11 cellular contexts compared by ENCODE assay signal in genomic region chr5:135320718-135321484, GRCh38.
DNase-seq lines count a peak whose midpoint lies in the region; ATAC-seq and TF ChIP-seq lines count a peak whose summit lies in the region.
"Had no signal": no experiment of that assay in that cellular context is flagged by ENCODE, and none has a peak within 500 bp of the region (broad histone marks: within the 10 kb centered on the region; RNA-seq: fewer than 3 reads in every experiment).

No MANE protein-coding gene starts in this region.

- no peaks in the 10 kb centered on the region for H4K20me1 ChIP-seq in IMR-90 (ENCODE audit: insufficient read depth, low read length)

- no peaks in the 10 kb centered on the region for H3K4me1 ChIP-seq in IMR-90 (ENCODE audit: control insufficient read depth, insufficient read depth, low read length)
- H3K4me1 ChIP-seq in endodermal cell (ENCODE audit: control insufficient read depth, insufficient read depth, low read length): no peaks in the 10 kb centered on the region

- H3K27me3 Mint-ChIP-seq in activated CD8-positive, alpha-beta memory T cell treated with anti-CD3 and anti-CD28 coated beads, Interleukin-2, amount 10 ng/mL, durations not matched to agents 7 days and 5 days: no peaks in the 10 kb centered on the region
- H3K27me3 Mint-ChIP-seq in endodermal cell (ENCODE audit: insufficient read depth) (peaks cover 46% of the 10 kb centered on the region), neural crest cell (ENCODE audit: low read depth) (no peaks in the 10 kb centered on the region)

- H2BK5ac ChIP-seq in IMR-90 (ENCODE audit: low read depth, low read length, poor library complexity, severe bottlenecking): no peak overlapping the region

- no peak overlapping the region for H3K4me3 ChIP-seq in IMR-90 (ENCODE audit: insufficient read depth, low read depth, low read length)
- no peak overlapping the region for H3K4me3 ChIP-seq in endodermal cell (ENCODE audit: low read length)

- peak overlapping the region in 1 of 2 experiments; percentile 22; a peak in 1 of 4 replicates for H4K8ac ChIP-seq in IMR-90 (ENCODE audit: low read depth in 2 of 2, low read length in 2 of 2)

- H3K4me1 Mint-ChIP-seq in activated CD8-positive, alpha-beta memory T cell treated with anti-CD3 and anti-CD28 coated beads, Interleukin-2, amount 10 ng/mL, durations not matched to agents 7 days and 5 days: peaks cover 8% of the 10 kb centered on the region
- H3K4me1 Mint-ChIP-seq in endodermal cell (no peaks in the 10 kb centered on the region), neural crest cell (no peaks in the 10 kb centered on the region)

- no peak overlapping the region for H3K18ac ChIP-seq in IMR-90 (ENCODE audit: low read depth, low read length)

- H2BK15ac ChIP-seq in IMR-90 (ENCODE audit: low read depth, low read length): peak overlapping the region; percentile 76; the same call in 1 of the 3 replicates

- H2BK120ac ChIP-seq in IMR-90 (ENCODE audit: low read depth, low read length): peak overlapping the region; percentile 66

- no peak overlapping the region for H3K27ac Mint-ChIP-seq in activated CD8-positive, alpha-beta memory T cell treated with anti-CD3 and anti-CD28 coated beads, Interleukin-2, amount 10 ng/mL, durations not matched to agents 7 days and 5 days
- H3K27ac Mint-ChIP-seq in endodermal cell (no peak overlapping the region), neural crest cell (ENCODE audit: unreplicated experiment) (peak overlapping the region; percentile 70)

- H3K56ac ChIP-seq in IMR-90 (ENCODE audit: extremely low read depth, insufficient read depth, low read length): no peak overlapping the region

- no peak overlapping the region for H3K4me2 ChIP-seq in IMR-90 (ENCODE audit: low read depth, low read length)

- H3K9me3 ChIP-seq in IMR-90 (ENCODE audit: control insufficient read depth, insufficient read depth, low read length) (no peaks in the 10 kb centered on the region), endodermal cell (ENCODE audit: control insufficient read depth, low read length) (no peaks in the 10 kb centered on the region)

- H2BK20ac ChIP-seq in IMR-90 (ENCODE audit: low read depth, low read length): peak overlapping the region; percentile 81; the same call in 1 of the 2 replicates

- in situ Hi-C loops in IMR-90 (cut with MboI; ENCODE audit: low sequenced_read_pairs): no loop called here

- H3K9ac ChIP-seq in IMR-90 (ENCODE audit: low read depth, low read length) (no peak overlapping the region), endodermal cell (ENCODE audit: extremely low read depth, low read length, poor library complexity, severe bottlenecking) (no peak overlapping the region)

- POLR2A ChIA-PET in IMR-90 (lab: Charles Lee; ENCODE audit: unreplicated experiment): no interaction called here

- CTCF ChIA-PET in activated CD8-positive, alpha-beta memory T cell treated with anti-CD3 and anti-CD28 coated beads, Interleukin-2, amount 10 ng/mL, durations not matched to agents 7 days and 5 days (lab: Charles Lee): no interaction called here
- CTCF ChIA-PET in IMR-90 (lab: Yijun Ruan, JAX): interaction anchor here (0.6 to 1.1 kb wide), 2 partner anchors 51 to 88 kb away, joined by 3 read pairs; no protein-coding TSS in a partner anchor

- no peak for ATAC-seq in activated CD8-positive, alpha-beta memory T cell treated with anti-CD3 and anti-CD28 coated beads, Interleukin-2, amount 10 ng/mL, durations not matched to agents 7 days and 5 days
- ATAC-seq in IMR-90 (ENCODE audit: low read depth) (no peak), GM21723 (IDR thresholded peaks at IDR 0.05; ENCODE audit: unreplicated experiment) (no peak), HG03139 (IDR thresholded peaks at IDR 0.05; ENCODE audit: unreplicated experiment) (no peak)

- H2AFZ ChIP-seq in IMR-90 (replicated peaks; ENCODE audit: low read length, poor library complexity): no peak overlapping the region

- BruUV-seq in IMR-90 (replicated peaks; lab: Mats Ljungman, UMichigan): no TSS peak

- TF ChIP-seq POLR2A in IMR-90 (IDR thresholded peaks at IDR 0.05; ENCODE audit: low read depth, low read length): no peak

- peak overlapping the region; percentile 38; the same call in 1 of the 2 replicates for H4K91ac ChIP-seq in IMR-90 (ENCODE audit: insufficient read depth, low read depth, low read length)

- peak overlapping the region; percentile 68 for H3K14ac ChIP-seq in IMR-90 (replicated peaks; ENCODE audit: low read depth, low read length)

- peaks cover 7% of the 10 kb centered on the region; the same call in 1 of the 2 replicates for H3K9me1 ChIP-seq in IMR-90 (ENCODE audit: insufficient read depth, low read length)

- dilution Hi-C loops in IMR-90 (cut with HindIII; ENCODE audit: low sequenced_read_pairs, unreplicated experiment): no loop called here

- H3K36me3 ChIP-seq in IMR-90 (ENCODE audit: control insufficient read depth, insufficient read depth, low read length) (no peaks in the 10 kb centered on the region), endodermal cell (ENCODE audit: control insufficient read depth, insufficient read depth, low read length) (no peaks in the 10 kb centered on the region)

- H3K27ac ChIP-seq in IMR-90 (ENCODE audit: insufficient read depth, low read length) (no peak overlapping the region), endodermal cell (ENCODE audit: low read depth, low read length) (no peak overlapping the region)

- H3K27me3 ChIP-seq in IMR-90 (ENCODE audit: control insufficient read depth, insufficient read depth, low read length) (no peaks in the 10 kb centered on the region), endodermal cell (ENCODE audit: control insufficient read depth, insufficient read depth, low read length, poor library complexity, severe bottlenecking) (peaks cover 6% of the 10 kb centered on the region)

- peak overlapping the region; percentile 70 for H2AK5ac ChIP-seq in IMR-90 (ENCODE audit: low read depth, low read length)

- no peaks in the 10 kb centered on the region for H3K9me3 Mint-ChIP-seq in activated CD8-positive, alpha-beta memory T cell treated with anti-CD3 and anti-CD28 coated beads, Interleukin-2, amount 10 ng/mL, durations not matched to agents 7 days and 5 days (ENCODE audit: low read depth)
- H3K9me3 Mint-ChIP-seq in endodermal cell (no peaks in the 10 kb centered on the region), neural crest cell (no peaks in the 10 kb centered on the region)

- no peaks in the 10 kb centered on the region for H3K79me1 ChIP-seq in IMR-90 (ENCODE audit: low read depth in 1 of 2, low read length in 2 of 2)

- no peak for TF ChIP-seq CTCF in IMR-90 (conservative IDR thresholded peaks at IDR 0.05; ENCODE audit: low read depth, low read length)
- TF ChIP-seq CTCF in endodermal cell (conservative IDR thresholded peaks at IDR 0.05): no peak
- TF ChIP-seq CTCF in neural crest cell (conservative IDR thresholded peaks at IDR 0.05): no peak

- H3K23ac ChIP-seq in IMR-90 (ENCODE audit: low read depth, low read length): no peak overlapping the region

- 77% methylated on average over 6 of the region's 15 CpGs; no CpG with 5 or more reads in 1 of the 2 experiments for WGBS in IMR-90 (ENCODE audit: extremely low coverage in 2 of 2, insufficient read length in 1 of 2), 2 experiments
- 92% methylated on average over 10 to 15 of the region's 15 CpGs for WGBS in endodermal cell (ENCODE audit: insufficient coverage in 1 of 2, insufficient read length in 1 of 2), 2 experiments

- H3K4ac ChIP-seq in IMR-90 (ENCODE audit: low read depth, low read length): peak overlapping the region; percentile 71

- no peaks in the 10 kb centered on the region for H3K36me3 Mint-ChIP-seq in activated CD8-positive, alpha-beta memory T cell treated with anti-CD3 and anti-CD28 coated beads, Interleukin-2, amount 10 ng/mL, durations not matched to agents 7 days and 5 days
- H3K36me3 Mint-ChIP-seq in endodermal cell (ENCODE audit: low read depth): no peaks in the 10 kb centered on the region
- no peaks in the 10 kb centered on the region for H3K36me3 Mint-ChIP-seq in neural crest cell (ENCODE audit: low read depth)

- no peak overlapping the region for H3K4me3 Mint-ChIP-seq in activated CD8-positive, alpha-beta memory T cell treated with anti-CD3 and anti-CD28 coated beads, Interleukin-2, amount 10 ng/mL, durations not matched to agents 7 days and 5 days
- H3K4me3 Mint-ChIP-seq in endodermal cell (no peak overlapping the region), neural crest cell (no peak overlapping the region)

- TF ChIP-seq RAD21 in IMR-90 (IDR thresholded peaks at IDR 0.05; ENCODE audit: low read length): no peak

- DNase-seq in activated CD8-positive, alpha-beta memory T cell treated with anti-CD3 and anti-CD28 coated beads, Interleukin-2, amount 50 U/mL, for 48 hours: peak; percentile 20
- no peak for DNase-seq in activated CD8-positive, alpha-beta memory T cell treated with anti-CD3 and anti-CD28 coated beads, Interleukin-2, amount 10 ng/mL, durations not matched to agents 7 days and 5 days
- no peak for DNase-seq in IMR-90
- DNase-seq in endodermal cell: peak; percentile 26
- no peak for DNase-seq in neural crest cell (ENCODE audit: low read depth, low spot score)
- DNase-seq in NCI-H1417 (lab: John Stamatoyannopoulos, UW): no peak
- DNase-seq: COR-L47, NCI-H1105 treated with DMSO at 0.1 percent for 48 hours, NCI-H1930 had no signal

- intact Hi-C loops in IMR-90 (cut with micrococcal nuclease): no loop called here

- no peak overlapping the region for H2AK9ac ChIP-seq in IMR-90 (replicated peaks; ENCODE audit: low read depth, low read length, poor library complexity)

- H4K5ac ChIP-seq in IMR-90 (ENCODE audit: low read depth, low read length): no peak overlapping the region

TF ChIP-seq in IMR-90, 13 proteins besides CTCF, POLR2A, EP300 and RAD21 (continues in another document):
- TF ChIP-seq CHD1 (IDR thresholded peaks at IDR 0.05; ENCODE audit: low read depth, low read length) (no peak), MAZ (IDR thresholded peaks at IDR 0.05; ENCODE audit: borderline replicate concordance, low read depth, low read length) (no peak), SMC3 (IDR thresholded peaks at IDR 0.05; ENCODE audit: low read depth, low read length) (no peak), NFE2L2 (IDR thresholded peaks at IDR 0.05; ENCODE audit: low read depth, low read length) (no peak), RCOR1 (IDR thresholded peaks at IDR 0.05; ENCODE audit: insufficient replicate concordance, low read length) (no peak), USF2 (IDR thresholded peaks at IDR 0.05; ENCODE audit: low read depth, low read length) (no peak), BHLHE40 (IDR thresholded peaks at IDR 0.05; ENCODE audit: low read depth, low read length) (no peak), MXI1 (IDR thresholded peaks at IDR 0.05; ENCODE audit: borderline replicate concordance, low read depth, low read length) (no peak)

Comparison
In these comparisons a context has a peak if more than half of its experiments do, and no peak if none do; other contexts are left out.
1. DNase-seq: peak in activated CD8-positive, alpha-beta memory T cell treated with anti-CD3 and anti-CD28 coated beads, Interleukin-2, amount 50 U/mL, for 48 hours (single experiment) and endodermal cell (single experiment); none in activated CD8-positive, alpha-beta memory T cell treated with anti-CD3 and anti-CD28 coated beads, Interleukin-2, amount 10 ng/mL, durations not matched to agents 7 days and 5 days (single experiment), IMR-90 (single experiment), neural crest cell (single experiment) and NCI-H1417 (0 of 3).